ENCODE assay signal across 8 cellular contexts in genomic region chr11:62752994-62753735, GRCh38. TPM values are rescaled to one million over a fixed set of nuclear protein-coding genes. Genes with fewer than 3 reads are reported as not detected.
DNase-seq lines count a peak whose midpoint lies in the region; ATAC-seq and TF ChIP-seq lines count a peak whose summit lies in the region.

No MANE protein-coding gene starts in this region.

- H3K27me3 Mint-ChIP-seq in Caco-2 (ENCODE audit: insufficient read depth, unreplicated experiment): no peaks in the 10 kb centered on the region

- no peaks in the 10 kb centered on the region for H3K4me1 Mint-ChIP-seq in Caco-2 (ENCODE audit: low read depth, unreplicated experiment)

- TF ChIP-seq CTCF in Caco-2 (IDR thresholded peaks at IDR 0.05; ENCODE audit: insufficient read depth in 1 of 2, low read depth in 1 of 2, low read length in 1 of 2, severe bottlenecking in 1 of 2, unreplicated experiment in 1 of 2): no peak

- ATAC-seq in HG03521 (IDR thresholded peaks at IDR 0.05; ENCODE audit: unreplicated experiment): no peak

- H3K4me1 ChIP-seq in Caco-2: peaks cover 9% of the 10 kb centered on the region; the same call in 1 of the 2 replicates
- peaks cover 18% of the 10 kb centered on the region for H3K4me1 ChIP-seq in effector memory CD4-positive, alpha-beta T cell (ENCODE audit: control insufficient read depth, insufficient read depth, low read length, poor library complexity, severe bottlenecking)
- H3K4me1 ChIP-seq in neuron (ENCODE audit: insufficient read depth, low read length): no peaks in the 10 kb centered on the region

- H3K27me3 ChIP-seq in Caco-2 (replicated peaks; ENCODE audit: control insufficient read depth, insufficient read depth, low read length): no peaks in the 10 kb centered on the region
- no peaks in the 10 kb centered on the region for H3K27me3 ChIP-seq in MG63
- H3K27me3 ChIP-seq in effector memory CD4-positive, alpha-beta T cell (replicated peaks; ENCODE audit: control insufficient read depth, insufficient read depth, low read length, poor library complexity, severe bottlenecking): no peaks in the 10 kb centered on the region
- no peaks in the 10 kb centered on the region for H3K27me3 ChIP-seq in neuron (ENCODE audit: insufficient read depth, low read length)

- H3K4me3 ChIP-seq in Caco-2 (ENCODE audit: low read depth, low read length): peak overlapping the region; percentile 56
- H3K4me3 ChIP-seq in MG63: peak overlapping the region; percentile 85
- H3K4me3 ChIP-seq in effector memory CD4-positive, alpha-beta T cell (ENCODE audit: insufficient read depth, low read depth, low read length, poor library complexity, severe bottlenecking): peak overlapping the region; percentile 90
- peak overlapping the region; percentile 60 for H3K4me3 ChIP-seq in neuron (ENCODE audit: low read length)

- TSS peak; percentile 85 for BruUV-seq in Caco-2 (replicated peaks; lab: Mats Ljungman, UMichigan)

- intact Hi-C loops in Caco-2 (cut with micrococcal nuclease; ENCODE audit: unreplicated experiment): loop anchor here (1.0 to 2.0 kb wide), 2 partner anchors 8 to 24 kb away; partner anchors contain the start of genes POLR2G and TTC9C

- H3K27ac ChIP-seq in effector memory CD4-positive, alpha-beta T cell (ENCODE audit: insufficient read depth, low read length, poor library complexity, severe bottlenecking): peak overlapping the region; percentile 95

- H3K27ac Mint-ChIP-seq in Caco-2 (ENCODE audit: unreplicated experiment): peak overlapping the region; percentile 95

- DNase-seq in Caco-2 (no peak), MG63 (no peak), NCI-H524 treated with DMSO at 0.1 percent for 48 hours (lab: John Stamatoyannopoulos, UW) (no peak), DMS153 treated with DMSO at 0.1 percent for 48 hours (lab: John Stamatoyannopoulos, UW; ENCODE audit: unreplicated experiment) (no peak), amygdala (lab: John Stamatoyannopoulos, UW) (no peak)
- no peak for DNase-seq in effector memory CD4-positive, alpha-beta T cell

- CTCF ChIA-PET in Caco-2 (lab: Charles Lee): interaction anchor here (0.5 to 1.7 kb wide), 14 partner anchors 8 to 358 kb away, joined by 3 to 48 read pairs (median 4); partner anchors contain the start of genes HNRNPUL2, POLR2G, TAF6L and TMEM179B

- peak overlapping the region; percentile 65 for H2AFZ ChIP-seq in neuron (ENCODE audit: low read depth, low read length)

- H3K36me3 ChIP-seq in Caco-2 (ENCODE audit: control insufficient read depth, insufficient read depth, low read length) (peaks cover 3% of the 10 kb centered on the region), MG63 (peaks cover 8% of the 10 kb centered on the region), neuron (ENCODE audit: insufficient read depth, low read length) (peaks cover 17% of the 10 kb centered on the region)
- peaks cover 8% of the 10 kb centered on the region for H3K36me3 ChIP-seq in effector memory CD4-positive, alpha-beta T cell (ENCODE audit: control insufficient read depth, insufficient read depth, low read length)

- peaks cover 23% of the 10 kb centered on the region for H3K36me3 Mint-ChIP-seq in Caco-2 (ENCODE audit: insufficient read depth, unreplicated experiment)

- peak overlapping the region; percentile 97 for H3K4me3 Mint-ChIP-seq in Caco-2 (ENCODE audit: unreplicated experiment)

- H3K9me3 ChIP-seq in Caco-2: no peaks in the 10 kb centered on the region
- no peaks in the 10 kb centered on the region for H3K9me3 ChIP-seq in MG63
- H3K9me3 ChIP-seq in effector memory CD4-positive, alpha-beta T cell (ENCODE audit: control insufficient read depth, low read length): no peaks in the 10 kb centered on the region
- no peaks in the 10 kb centered on the region for H3K9me3 ChIP-seq in neuron (ENCODE audit: low read length)

- no peaks in the 10 kb centered on the region for H3K9me3 Mint-ChIP-seq in Caco-2 (ENCODE audit: unreplicated experiment)

- POLR2A ChIA-PET in Caco-2 (lab: Charles Lee): interaction anchor here (0.6 to 2.1 kb wide), 29 partner anchors 8 to 273 kb away, joined by 3 to 71 read pairs (median 8); partner anchors contain the start of genes B3GAT3, C11orf98, CSKMT and EEF1G

RNA-seq across cellular contexts. Expression of gene ZBTB3, which starts 0.8 kb away (rescaled TPM):
- total RNA-seq in Caco-2 (2022): 8.2 and 10.9 TPM in 2 replicates
- total RNA-seq in MG63 (2014; rRNA removed; shearing (Covaris generic); ENCODE audit: low replicate concordance): 8.5 and 19.1 TPM in 2 replicates

RNA-seq across cellular contexts. Expression of gene POLR2G, which starts 8.2 kb away (rescaled TPM):
- 139 TPM in 2 replicates for total RNA-seq in Caco-2 (2022)
- 77.9 and 85.4 TPM in 2 replicates for total RNA-seq in MG63 (2014; rRNA removed; shearing (Covaris generic); ENCODE audit: low replicate concordance)

RNA-seq across cellular contexts. Expression of gene TAF6L, which starts 18.0 kb away (rescaled TPM):
- 26.8 and 30.1 TPM in 2 replicates for total RNA-seq in Caco-2 (2022)
- total RNA-seq in MG63 (2014; rRNA removed; shearing (Covaris generic); ENCODE audit: low replicate concordance): 22.9 and 28.7 TPM in 2 replicates

RNA-seq across cellular contexts. Expression of gene TTC9C, which starts 24.9 kb away (rescaled TPM):
- total RNA-seq in Caco-2 (2022): 47.0 and 53.6 TPM in 2 replicates
- 31.8 and 42.3 TPM in 2 replicates for total RNA-seq in MG63 (2014; rRNA removed; shearing (Covaris generic); ENCODE audit: low replicate concordance)

RNA-seq across cellular contexts. Expression of gene HNRNPUL2, which starts 25.9 kb away (rescaled TPM):
- 60.0 and 62.9 TPM in 2 replicates for total RNA-seq in Caco-2 (2022)
- total RNA-seq in MG63 (2014; rRNA removed; shearing (Covaris generic); ENCODE audit: low replicate concordance): 2.1 and 4.5 TPM in 2 replicates
